In the genomic region with DNA sequence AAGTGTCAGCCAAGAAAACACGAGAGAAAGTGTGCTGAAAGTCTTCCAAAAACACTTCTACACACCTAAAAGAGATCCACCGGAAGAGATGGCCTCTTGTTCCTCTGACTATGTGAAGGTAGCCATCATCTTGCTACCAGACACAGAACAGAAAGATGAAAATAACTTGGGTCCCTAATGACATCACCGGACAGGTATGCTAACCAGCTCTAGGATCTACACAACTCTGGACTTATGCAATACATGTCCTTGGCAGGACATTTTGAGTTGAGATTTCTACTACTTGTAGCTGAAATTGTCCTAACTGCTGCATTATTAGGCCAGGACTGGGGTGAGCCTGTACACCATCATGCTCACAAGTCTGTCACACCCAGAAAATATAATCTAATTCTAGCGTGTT, we compare ENCODE assay signal across 1 cellular context.
TF ChIP-seq lines count a peak whose summit lies in the region.

No MANE protein-coding gene starts in this region.

TF ChIP-seq in HepG2, 621 proteins besides CTCF, POLR2A, EP300 and RAD21 (continued from another document):
- TF ChIP-seq HINFP (CRISPR knock-in tag; IDR thresholded peaks at IDR 0.05; ENCODE audit: low read depth) (no peak), SOX5 (CRISPR knock-in tag; IDR thresholded peaks at IDR 0.05; ENCODE audit: borderline replicate concordance) (peak; percentile 24; the same call in 1 of the 2 replicates), POGZ (CRISPR knock-in tag; IDR thresholded peaks at IDR 0.05) (peak; percentile 63), SRSF1 (optimal IDR thresholded peaks at IDR 0.05; ENCODE audit: low read depth, low read length) (no peak), NRL (CRISPR knock-in tag; IDR thresholded peaks at IDR 0.05; ENCODE audit: borderline replicate concordance) (no peak), FOXK2 (IDR thresholded peaks at IDR 0.05) (no peak), ZSCAN20 (CRISPR knock-in tag; IDR thresholded peaks at IDR 0.05; ENCODE audit: borderline replicate concordance) (no peak), ARID5B (CRISPR knock-in tag; IDR thresholded peaks at IDR 0.05) (peak; percentile 82), NFKBIZ (CRISPR knock-in tag; IDR thresholded peaks at IDR 0.05) (0 out of 2 replicates have a peak, but pooled peaks have one; percentile 24), ZMYM4 (CRISPR knock-in tag; IDR thresholded peaks at IDR 0.05) (peak; percentile 65), ZNF83 (CRISPR knock-in tag; IDR thresholded peaks at IDR 0.05; ENCODE audit: borderline replicate concordance) (no peak), IKZF5 (CRISPR knock-in tag; IDR thresholded peaks at IDR 0.05) (no peak), ZNF251 (CRISPR knock-in tag; IDR thresholded peaks at IDR 0.05) (no peak), REPIN1 (CRISPR knock-in tag; IDR thresholded peaks at IDR 0.05; ENCODE audit: borderline replicate concordance, low read depth) (no peak), KAT8 (CRISPR knock-in tag; IDR thresholded peaks at IDR 0.05) (peak; percentile 33; the same call in 1 of the 2 replicates), KLF13 (CRISPR knock-in tag; IDR thresholded peaks at IDR 0.05) (no peak), TCF12 (IDR thresholded peaks at IDR 0.05) (no peak), TCF12 (CRISPR knock-in tag; IDR thresholded peaks at IDR 0.05) (no peak), ZNF720 (CRISPR knock-in tag; IDR thresholded peaks at IDR 0.05) (no peak), SOX6 (IDR thresholded peaks at IDR 0.05) (no peak), SOX6 (CRISPR knock-in tag; IDR thresholded peaks at IDR 0.05) (peak; percentile 45; the same call in 1 of the 2 replicates), MED13 (CRISPR knock-in tag; IDR thresholded peaks at IDR 0.05) (no peak), ZNF253 (CRISPR knock-in tag; IDR thresholded peaks at IDR 0.05; ENCODE audit: borderline replicate concordance) (no peak), LBX2 (CRISPR knock-in tag; IDR thresholded peaks at IDR 0.05; ENCODE audit: borderline replicate concordance) (no peak), CENPT (CRISPR knock-in tag; IDR thresholded peaks at IDR 0.05; ENCODE audit: low read depth) (no peak), NFYB (CRISPR knock-in tag; IDR thresholded peaks at IDR 0.05) (no peak), HCFC1 (IDR thresholded peaks at IDR 0.05; ENCODE audit: low read depth, low read length) (no peak), ZNF615 (CRISPR knock-in tag; IDR thresholded peaks at IDR 0.05; ENCODE audit: borderline replicate concordance) (no peak), ZNF343 (CRISPR knock-in tag; IDR thresholded peaks at IDR 0.05) (no peak), JUN (CRISPR knock-in tag; IDR thresholded peaks at IDR 0.05) (peak; percentile 91), HHEX (CRISPR knock-in tag; IDR thresholded peaks at IDR 0.05) (no peak), ZNF570 (CRISPR knock-in tag; IDR thresholded peaks at IDR 0.05; ENCODE audit: borderline replicate concordance) (no peak), SAP130 (CRISPR knock-in tag; IDR thresholded peaks at IDR 0.05; ENCODE audit: low read depth) (0 out of 2 replicates have a peak, but pooled peaks have one; percentile 15), ZNF597 (CRISPR knock-in tag; IDR thresholded peaks at IDR 0.05) (no peak), FOXO1 (CRISPR knock-in tag; IDR thresholded peaks at IDR 0.05) (0 out of 2 replicates have a peak, but pooled peaks have one; percentile 27)
- TF ChIP-seq, protein P1, sequence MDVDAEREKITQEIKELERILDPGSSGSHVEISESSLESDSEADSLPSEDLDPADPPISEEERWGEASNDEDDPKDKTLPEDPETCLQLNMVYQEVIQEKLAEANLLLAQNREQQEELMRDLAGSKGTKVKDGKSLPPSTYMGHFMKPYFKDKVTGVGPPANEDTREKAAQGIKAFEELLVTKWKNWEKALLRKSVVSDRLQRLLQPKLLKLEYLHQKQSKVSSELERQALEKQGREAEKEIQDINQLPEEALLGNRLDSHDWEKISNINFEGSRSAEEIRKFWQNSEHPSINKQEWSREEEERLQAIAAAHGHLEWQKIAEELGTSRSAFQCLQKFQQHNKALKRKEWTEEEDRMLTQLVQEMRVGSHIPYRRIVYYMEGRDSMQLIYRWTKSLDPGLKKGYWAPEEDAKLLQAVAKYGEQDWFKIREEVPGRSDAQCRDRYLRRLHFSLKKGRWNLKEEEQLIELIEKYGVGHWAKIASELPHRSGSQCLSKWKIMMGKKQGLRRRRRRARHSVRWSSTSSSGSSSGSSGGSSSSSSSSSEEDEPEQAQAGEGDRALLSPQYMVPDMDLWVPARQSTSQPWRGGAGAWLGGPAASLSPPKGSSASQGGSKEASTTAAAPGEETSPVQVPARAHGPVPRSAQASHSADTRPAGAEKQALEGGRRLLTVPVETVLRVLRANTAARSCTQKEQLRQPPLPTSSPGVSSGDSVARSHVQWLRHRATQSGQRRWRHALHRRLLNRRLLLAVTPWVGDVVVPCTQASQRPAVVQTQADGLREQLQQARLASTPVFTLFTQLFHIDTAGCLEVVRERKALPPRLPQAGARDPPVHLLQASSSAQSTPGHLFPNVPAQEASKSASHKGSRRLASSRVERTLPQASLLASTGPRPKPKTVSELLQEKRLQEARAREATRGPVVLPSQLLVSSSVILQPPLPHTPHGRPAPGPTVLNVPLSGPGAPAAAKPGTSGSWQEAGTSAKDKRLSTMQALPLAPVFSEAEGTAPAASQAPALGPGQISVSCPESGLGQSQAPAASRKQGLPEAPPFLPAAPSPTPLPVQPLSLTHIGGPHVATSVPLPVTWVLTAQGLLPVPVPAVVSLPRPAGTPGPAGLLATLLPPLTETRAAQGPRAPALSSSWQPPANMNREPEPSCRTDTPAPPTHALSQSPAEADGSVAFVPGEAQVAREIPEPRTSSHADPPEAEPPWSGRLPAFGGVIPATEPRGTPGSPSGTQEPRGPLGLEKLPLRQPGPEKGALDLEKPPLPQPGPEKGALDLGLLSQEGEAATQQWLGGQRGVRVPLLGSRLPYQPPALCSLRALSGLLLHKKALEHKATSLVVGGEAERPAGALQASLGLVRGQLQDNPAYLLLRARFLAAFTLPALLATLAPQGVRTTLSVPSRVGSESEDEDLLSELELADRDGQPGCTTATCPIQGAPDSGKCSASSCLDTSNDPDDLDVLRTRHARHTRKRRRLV (CRISPR knock-in tag; IDR thresholded peaks at IDR 0.05) = no peak
- TF ChIP-seq, protein P2, sequence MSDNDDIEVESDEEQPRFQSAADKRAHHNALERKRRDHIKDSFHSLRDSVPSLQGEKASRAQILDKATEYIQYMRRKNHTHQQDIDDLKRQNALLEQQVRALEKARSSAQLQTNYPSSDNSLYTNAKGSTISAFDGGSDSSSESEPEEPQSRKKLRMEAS (IDR thresholded peaks at IDR 0.05) = no peak
- TF ChIP-seq, protein P3, sequence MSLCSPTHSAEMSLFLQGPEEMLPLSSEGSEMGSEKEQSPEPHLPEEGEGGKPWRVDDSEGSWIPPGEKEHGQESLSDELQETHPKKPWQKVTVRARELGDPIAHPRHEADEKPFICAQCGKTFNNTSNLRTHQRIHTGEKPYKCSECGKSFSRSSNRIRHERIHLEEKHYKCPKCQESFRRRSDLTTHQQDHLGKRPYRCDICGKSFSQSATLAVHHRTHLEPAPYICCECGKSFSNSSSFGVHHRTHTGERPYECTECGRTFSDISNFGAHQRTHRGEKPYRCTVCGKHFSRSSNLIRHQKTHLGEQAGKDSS (CRISPR knock-in tag; IDR thresholded peaks at IDR 0.05; ENCODE audit: borderline replicate concordance, low read depth) = no peak
TF ChIP-seq in HepG2: peak in this region for 30.
